Comparison of ENCODE assay signal across 10 cellular contexts in the genomic region with DNA sequence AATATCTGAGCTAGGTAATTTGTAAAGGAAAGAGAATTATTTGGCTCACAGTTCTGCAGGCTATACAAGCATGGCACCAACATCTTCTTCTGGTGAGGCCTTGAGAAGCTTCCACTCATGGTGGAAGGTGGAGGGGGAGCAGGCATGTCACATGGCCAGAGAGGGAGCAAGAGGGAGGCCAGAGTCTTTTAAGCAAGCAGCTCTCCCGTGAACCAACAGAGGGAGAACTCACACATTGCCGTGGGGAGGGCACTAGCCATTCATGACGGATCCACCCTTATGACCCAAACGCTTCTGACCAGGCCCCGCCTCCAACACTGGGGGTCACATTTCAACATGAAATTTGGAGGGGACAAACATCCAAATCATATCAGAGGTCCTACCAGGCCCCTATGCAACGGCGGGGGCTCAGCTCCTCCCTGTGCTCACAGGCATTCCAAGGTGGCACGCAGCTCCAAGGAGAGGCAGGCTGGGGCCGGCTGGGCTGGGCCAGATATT. TPM values are rescaled to one million over a fixed set of nuclear protein-coding genes. Genes with fewer than 3 reads are reported as not detected.
DNase-seq lines count a peak whose midpoint lies in the region; ATAC-seq, FAIRE-seq and TF ChIP-seq lines count a peak whose summit lies in the region.
"Had no signal": no experiment of that assay in that cellular context is flagged by ENCODE, and none has a peak within 500 bp of the region (broad histone marks: within the 10 kb centered on the region; RNA-seq: fewer than 3 reads in every experiment).

No MANE protein-coding gene starts in this region.

- H3K27ac ChIP-seq in keratinocyte (ENCODE audit: control insufficient read depth, insufficient read depth, low read length) = no peak overlapping the region

- no peaks in the 10 kb centered on the region for H3K9me1 ChIP-seq in keratinocyte (ENCODE audit: control insufficient read depth, extremely low read depth, insufficient read depth, low read length)

- H3K27me3 ChIP-seq in keratinocyte (ENCODE audit: control insufficient read depth, extremely low read depth, insufficient read depth, low read length) = peaks cover 51% of the 10 kb centered on the region

- no peak overlapping the region for H3K4me3 ChIP-seq in keratinocyte (ENCODE audit: control insufficient read depth in 2 of 3, extremely low read depth in 1 of 3, insufficient read depth in 2 of 3, low read depth in 1 of 3, low read length in 3 of 3)

- peak; percentile 13 for FAIRE-seq in HTR-8/SVneo (lab: Jason Lieb, UNC)
- no peak for FAIRE-seq in keratinocyte (lab: Jason Lieb, UNC)

- DNase-seq in AG08395 (ENCODE audit: low spot score) = peak; percentile 33
- DNase-seq in HTR-8/SVneo (ENCODE audit: insufficient read length, low spot score) = no peak
- peak; percentile 48 for DNase-seq in amniotic epithelial cell (ENCODE audit: low read depth)
- no peak for DNase-seq in keratinocyte (ENCODE audit: low read depth, low spot score)
- no peak for DNase-seq in KG1 (lab: John Stamatoyannopoulos, UW)
- DNase-seq: activated CD8-positive, alpha-beta T cell treated with anti-CD3 and anti-CD28 coated beads for 36 hours; NCI-H2029 treated with DMSO at 0.1 percent for 48 hours had no signal

- H3K9me3 ChIP-seq in keratinocyte (ENCODE audit: control insufficient read depth, low read depth, low read length) = no peaks in the 10 kb centered on the region

- no peak overlapping the region for H3K4me2 ChIP-seq in keratinocyte (ENCODE audit: control insufficient read depth, extremely low read depth, insufficient read depth, low read depth, low read length)

- ATAC-seq in HG03439 (IDR thresholded peaks at IDR 0.05; ENCODE audit: unreplicated experiment) = no peak
- ATAC-seq in GM21723 (IDR thresholded peaks at IDR 0.05; ENCODE audit: unreplicated experiment) = no peak
- ATAC-seq in GM18520 (IDR thresholded peaks at IDR 0.05; ENCODE audit: unreplicated experiment) = no peak
- ATAC-seq: activated CD8-positive, alpha-beta T cell treated with anti-CD3 and anti-CD28 coated beads for 36 hours had no signal

- dilution Hi-C loops in keratinocyte (cut with MboI; ENCODE audit: extremely low pct_ligation_motif_present, low sequenced_read_pairs) = no loop called here

- no peak overlapping the region for H2AFZ ChIP-seq in keratinocyte (ENCODE audit: control insufficient read depth, low read length)

- H3K79me2 ChIP-seq in keratinocyte (ENCODE audit: control insufficient read depth, insufficient read depth, low read length) = no peaks in the 10 kb centered on the region

- no peak overlapping the region for H3K9ac ChIP-seq in keratinocyte (ENCODE audit: control insufficient read depth, extremely low read depth, insufficient read depth, low read length)

- peaks cover 3% of the 10 kb centered on the region for H4K20me1 ChIP-seq in keratinocyte (ENCODE audit: control insufficient read depth, extremely low read depth, insufficient read depth, low read length)

- H3K36me3 ChIP-seq in keratinocyte (ENCODE audit: control insufficient read depth in 2 of 2, extremely low read depth in 1 of 2, insufficient read depth in 2 of 2, low read length in 2 of 2) = no peaks in the 10 kb centered on the region

- peak; percentile 21 to 25 (median 24) for TF ChIP-seq CTCF in keratinocyte (optimal IDR thresholded peaks at IDR 0.05 in 1 of 3, IDR thresholded peaks at IDR 0.05 in 1 of 3, conservative IDR thresholded peaks at IDR 0.05 in 1 of 3; ENCODE audit: extremely low read depth in 1 of 3, insufficient read depth in 2 of 3, low read length in 3 of 3)

- peaks cover 15% of the 10 kb centered on the region for H3K4me1 ChIP-seq in keratinocyte (ENCODE audit: control insufficient read depth, extremely low read depth, insufficient read depth, low read length)

RNA-seq across cellular contexts. Expression of a gene that starts 4.6 kb away (rescaled TPM):
- polyA plus RNA-seq in keratinocyte = 0.22 to 0.30 TPM in 2 of 3 replicates, not detected in the other
- 2.0 TPM for polyA plus RNA-seq in keratinocyte (2011; ENCODE audit: low read depth)
- polyA plus RNA-seq in keratinocyte (2011; cell fraction: cytosol; rRNA removed) = 0.07 and 0.30 TPM in 2 replicates
- 1.1 and 2.9 TPM in 2 replicates for polyA plus RNA-seq in keratinocyte (2011; cell fraction: nucleus; rRNA removed)
- 3.6 TPM in 1 of 2 replicates, not detected in the other for polyA plus RNA-seq in keratinocyte (2012; ENCODE audit: low replicate concordance)
- polyA minus RNA-seq in keratinocyte = not detected in 3 replicates
- polyA minus RNA-seq in keratinocyte (2011; cell fraction: cytosol; rRNA and poly(A)+ RNA removed) = not detected
- polyA minus RNA-seq in keratinocyte (2011; cell fraction: nucleus; rRNA and poly(A)+ RNA removed) = 0.53 and 0.62 TPM in 2 replicates

Comparison
In these comparisons a context has a peak if more than half of its experiments do, and no peak if none do; other contexts are left out.
1. DNase-seq: peak in AG08395 (single experiment) and amniotic epithelial cell (single experiment); none in HTR-8/SVneo (single experiment), keratinocyte (single experiment) and KG1 (single experiment).